In genomic region chr6:6686748-6687601, GRCh38 we compare ENCODE assay signal across 8 cellular contexts.
A peak's percentile ranks its signal among the peaks of the same experiment; 100 is the strongest.
DNase-seq lines count a peak whose midpoint lies in the region; ATAC-seq and TF ChIP-seq lines count a peak whose summit lies in the region.

No MANE protein-coding gene starts in this region.

- no peak for ATAC-seq in GM21529 (IDR thresholded peaks at IDR 0.05; ENCODE audit: unreplicated experiment)

- H3K9me3 ChIP-seq in adrenal gland (replicated peaks in 1 of 3) (no peaks in the 10 kb centered on the region), iPS DF 6.9 (ENCODE audit: control insufficient read depth, insufficient read depth, low read length) (no peaks in the 10 kb centered on the region), skeletal muscle satellite cell (replicated peaks; ENCODE audit: low read length) (no peaks in the 10 kb centered on the region)

- peaks cover 27 to 31% of the 10 kb centered on the region in 2 donors for H3K4me1 ChIP-seq in adrenal gland (replicated peaks in 1 of 2)
- no peaks in the 10 kb centered on the region; the same call in 1 of the 2 replicates for H3K4me1 ChIP-seq in iPS DF 6.9 (ENCODE audit: control insufficient read depth, insufficient read depth, low read length)
- H3K4me1 ChIP-seq in skeletal muscle satellite cell (ENCODE audit: control insufficient read depth, insufficient read depth, low read length) = peaks cover 7% of the 10 kb centered on the region

- H3K27me3 ChIP-seq in adrenal gland (no peaks in the 10 kb centered on the region), iPS DF 6.9 (ENCODE audit: control insufficient read depth, insufficient read depth, low read length) (no peaks in the 10 kb centered on the region), skeletal muscle satellite cell (ENCODE audit: control insufficient read depth, insufficient read depth, low read length) (peaks cover 27% of the 10 kb centered on the region)

- DNase-seq in COLO829 (ENCODE audit: low spot score) (peak; percentile 99), HPDE6-E6E7 (ENCODE audit: extremely low spot score) (peak; percentile 93), NCI-H526 treated with DMSO at 0.1 percent for 48 hours (lab: John Stamatoyannopoulos, UW) (peak; percentile 94), adrenal gland (peak; percentile 98 to 99 (median 99)), iPS DF 6.9 (ENCODE audit: low read depth, low spot score) (peak; percentile 81), AML-193 (lab: John Stamatoyannopoulos, UW) (no peak)

- TF ChIP-seq POLR2A in adrenal gland (IDR thresholded peaks at IDR 0.05) = peak; percentile 23 to 90

- peak overlapping the region in 4 of 5 donors; percentile 9 to 84 (median 61) for H3K27ac ChIP-seq in adrenal gland
- no peak overlapping the region for H3K27ac ChIP-seq in iPS DF 6.9 (ENCODE audit: low read length)

- 31 to 42% (median 37%) methylated on average over 15 to 26 of the region's 26 CpGs for WGBS in adrenal gland, 4 donors
- WGBS in iPS DF 6.9 (ENCODE audit: insufficient coverage, insufficient read length) = no CpG with 5 or more reads among the region's 26 CpGs

- TF ChIP-seq CTCF in adrenal gland (IDR thresholded peaks at IDR 0.05) = peak in 1 of 6 experiments; percentile 5

- intact Hi-C loops in adrenal gland (cut with DNase I) = no loop called here

- H3K36me3 ChIP-seq in adrenal gland (replicated peaks in 1 of 2) = no peaks in the 10 kb centered on the region
- no peaks in the 10 kb centered on the region for H3K36me3 ChIP-seq in iPS DF 6.9 (ENCODE audit: control insufficient read depth, insufficient read depth, low read length)
- no peaks in the 10 kb centered on the region for H3K36me3 ChIP-seq in skeletal muscle satellite cell (ENCODE audit: insufficient read depth, low read length)

- H3K9ac ChIP-seq in skeletal muscle satellite cell (ENCODE audit: low read depth, low read length) = no peak overlapping the region

- H3K4me3 ChIP-seq in adrenal gland = peak overlapping the region in 1 of 4 donors; percentile 42
- H3K4me3 ChIP-seq in iPS DF 6.9 (ENCODE audit: low read length) = peak overlapping the region; percentile 25; the same call in 1 of the 2 replicates
- peak overlapping the region; percentile 51 for H3K4me3 ChIP-seq in skeletal muscle satellite cell (ENCODE audit: low read length)

- peak overlapping the region; percentile 77 for H3K4me2 ChIP-seq in skeletal muscle satellite cell (ENCODE audit: low read length)

Comparison
In these comparisons a context has a peak if more than half of its experiments do, and no peak if none do; other contexts are left out.
1. DNase-seq: peak in COLO829 (single experiment), HPDE6-E6E7 (single experiment), NCI-H526 treated with DMSO at 0.1 percent for 48 hours (single experiment), adrenal gland (7 of 7) and iPS DF 6.9 (single experiment); none in AML-193 (0 of 2).